12 cellular contexts compared by ENCODE assay signal in genomic region chr15:89359471-89360293, GRCh38. TPM values are rescaled to one million over a fixed set of nuclear protein-coding genes. Genes with fewer than 3 reads are reported as not detected.
A peak's percentile ranks its signal among the peaks of the same experiment; 100 is the strongest.
DNase-seq lines count a peak whose midpoint lies in the region; ATAC-seq and TF ChIP-seq lines count a peak whose summit lies in the region.
"Had no signal": no experiment of that assay in that cellular context is flagged by ENCODE, and none has a peak within 500 bp of the region (broad histone marks: within the 10 kb centered on the region; RNA-seq: fewer than 3 reads in every experiment).

No MANE protein-coding gene starts in this region.

- CTCF ChIA-PET in activated B cell treated with CpG ODN at 0.5 μM for 24 hours (lab: Charles Lee) = interaction anchor here (0.9 to 5.9 kb wide), 33 partner anchors 7 to 201 kb away, joined by 3 to 99 read pairs (median 6); partner anchors contain the start of gene POLG

- H3K36me3 Mint-ChIP-seq in activated B cell treated with CpG ODN at 0.5 μM for 24 hours (ENCODE audit: low read depth) = no peaks in the 10 kb centered on the region
- H3K36me3 Mint-ChIP-seq in naive B cell = peaks cover 0 to 6% of the 10 kb centered on the region in 2 donors

- no peak for TF ChIP-seq EP300 in gastroesophageal sphincter (IDR thresholded peaks at IDR 0.05)

- no peaks in the 10 kb centered on the region for H3K36me3 ChIP-seq in BLaER1 treated with 17β-estradiol and CSF1 and Interleukin-3, amounts not matched to agents 10 nM and 100 nM
- H3K36me3 ChIP-seq in gastroesophageal sphincter = no peaks in the 10 kb centered on the region

- peaks cover 0 to 5% (median 0%) of the 10 kb centered on the region in 11 experiments; a peak in 2 of 22 replicates for H3K9me3 ChIP-seq in BLaER1 treated with 17β-estradiol and CSF1 and Interleukin-3, amounts not matched to agents 10 nM and 100 nM (replicated peaks in 1 of 11)
- H3K9me3 ChIP-seq in gastroesophageal sphincter = no peaks in the 10 kb centered on the region
- H3K9me3 ChIP-seq: body of pancreas had no signal

- peaks cover 64% of the 10 kb centered on the region for H3K27me3 Mint-ChIP-seq in activated B cell treated with CpG ODN at 0.5 μM for 24 hours
- H3K27me3 Mint-ChIP-seq in naive B cell = peaks cover 70 to 90% (median 83%) of the 10 kb centered on the region in 3 donors

- 0 to 3% methylated on average over 1 to 7 of the region's 32 CpGs for WGBS in gastroesophageal sphincter (ENCODE audit: low coverage in 1 of 2), 2 donors

- TF ChIP-seq CTCF in GM13977 (IDR thresholded peaks at IDR 0.05; ENCODE audit: extremely low read depth, insufficient read depth, missing control alignments) (no peak), activated B cell treated with CpG ODN at 0.5 μM for 24 hours (IDR thresholded peaks at IDR 0.05) (no peak), foreskin fibroblast (IDR thresholded peaks at IDR 0.05; ENCODE audit: low read depth, low read length) (no peak), gastroesophageal sphincter (IDR thresholded peaks at IDR 0.05) (no peak)

- H3K4me1 ChIP-seq in BLaER1 treated with 17β-estradiol and CSF1 and Interleukin-3, amounts not matched to agents 10 nM and 100 nM = peaks cover 0 to 34% (median 9%) of the 10 kb centered on the region in 10 experiments; a peak in 11 of 20 replicates
- H3K4me1 ChIP-seq in gastroesophageal sphincter = peaks cover 0 to 34% (median 15%) of the 10 kb centered on the region in 3 donors
- H3K4me1 ChIP-seq: parathyroid adenoma had no signal

- TF ChIP-seq POLR2A in gastroesophageal sphincter (IDR thresholded peaks at IDR 0.05) = no peak

- H3K9me3 Mint-ChIP-seq in activated B cell treated with CpG ODN at 0.5 μM for 24 hours (no peaks in the 10 kb centered on the region), naive B cell (peaks cover 0 to 9% (median 0%) of the 10 kb centered on the region in 7 donors)

- H3K4me2 ChIP-seq in BLaER1 treated with 17β-estradiol and CSF1 and Interleukin-3, amounts not matched to agents 10 nM and 100 nM = peak overlapping the region; percentile 68 to 90 (median 75)

- H4K20me1 ChIP-seq in BLaER1 treated with 17β-estradiol and CSF1 and Interleukin-3, amounts not matched to agents 10 nM and 100 nM = peaks cover 0 to 71% (median 33%) of the 10 kb centered on the region in 11 experiments; a peak in 16 of 22 replicates

- H3K4me1 Mint-ChIP-seq in activated B cell treated with CpG ODN at 0.5 μM for 24 hours (peaks cover 11% of the 10 kb centered on the region), naive B cell (peaks cover 16 to 30% (median 21%) of the 10 kb centered on the region in 3 donors)

- H3K4me3 ChIP-seq in BLaER1 treated with 17β-estradiol and CSF1 and Interleukin-3, amounts not matched to agents 10 nM and 100 nM = peak overlapping the region in 5 of 10 experiments; percentile 54 to 69 (median 58); a peak in 5 of 20 replicates
- no peak overlapping the region for H3K4me3 ChIP-seq in foreskin fibroblast (ENCODE audit: low read depth in 1 of 2, low read length in 2 of 2)
- H3K4me3 ChIP-seq in gastroesophageal sphincter = peak overlapping the region in 1 of 2 donors; percentile 51
- H3K4me3 ChIP-seq: body of pancreas, lung had no signal

- DNase-seq in GM13977 (ENCODE audit: low spot score) = peak; percentile 45
- DNase-seq in activated B cell treated with CpG ODN at 0.5 μM for 24 hours = no peak
- DNase-seq in naive B cell = no peak
- DNase-seq in COLO668 (lab: John Stamatoyannopoulos, UW; ENCODE audit: unreplicated experiment) = no peak
- DNase-seq in GM03348 (ENCODE audit: low spot score) = no peak
- DNase-seq in foreskin fibroblast = no peak
- DNase-seq: activated CD8-positive, alpha-beta memory T cell treated with anti-CD3 and anti-CD28 coated beads, Interleukin-2, amount 50 U/mL, for 48 hours had no signal

- POLR2A ChIA-PET in activated B cell treated with CpG ODN at 0.5 μM for 24 hours (lab: Charles Lee) = interaction anchor here (1.7 kb wide), 1 partner anchor 25 kb away, joined by 13 read pairs; the partner anchor contains the start of gene POLG

- peaks cover 72 to 95% (median 83%) of the 10 kb centered on the region in 11 experiments for H3K27me3 ChIP-seq in BLaER1 treated with 17β-estradiol and CSF1 and Interleukin-3, amounts not matched to agents 10 nM and 100 nM
- H3K27me3 ChIP-seq in gastroesophageal sphincter = peaks cover 99% of the 10 kb centered on the region

- no peak overlapping the region for H3K27ac Mint-ChIP-seq in activated B cell treated with CpG ODN at 0.5 μM for 24 hours
- H3K27ac Mint-ChIP-seq in naive B cell = peak overlapping the region in 3 of 6 donors; percentile 23 to 83 (median 57)

- H3K4me3 Mint-ChIP-seq in activated B cell treated with CpG ODN at 0.5 μM for 24 hours = peak overlapping the region; percentile 48
- H3K4me3 Mint-ChIP-seq in naive B cell = peak overlapping the region; percentile 42 to 86 (median 76)

- in situ Hi-C loops in GM13977 (cut with MboI; ENCODE audit: low pct_unique_long_range_greater_than_20kb, low sequenced_read_pairs, unreplicated experiment) = no loop called here

- intact Hi-C loops in activated B cell treated with CpG ODN at 0.5 μM for 24 hours (cut with micrococcal nuclease) = no loop called here

- no peak overlapping the region for H3K27ac ChIP-seq in BLaER1 treated with 17β-estradiol and CSF1 and Interleukin-3, amounts not matched to agents 10 nM and 100 nM
- H3K27ac ChIP-seq in gastroesophageal sphincter = no peak overlapping the region
- H3K27ac ChIP-seq: body of pancreas, parathyroid adenoma had no signal

- ATAC-seq in activated B cell treated with CpG ODN at 0.5 μM for 24 hours (ENCODE audit: low read depth) = no peak
- ATAC-seq in naive B cell (ENCODE audit: low read depth in 2 of 2) = no peak
- ATAC-seq in gastroesophageal sphincter = no peak

- no peak overlapping the region for H3K9ac ChIP-seq in BLaER1 treated with 17β-estradiol and CSF1 and Interleukin-3, amounts not matched to agents 10 nM and 100 nM
- H3K9ac ChIP-seq: parathyroid adenoma had no signal

RNA-seq across cellular contexts. Expression of gene POLG, which starts 25.1 kb away (rescaled TPM):
- 116 and 144 TPM in 2 replicates for total RNA-seq in activated B cell treated with CpG ODN at 0.5 μM for 24 hours
- 10 to 100 TPM; 23.7 to 61.3 (median 28.5) TPM for polyA plus RNA-seq in naive B cell (ENCODE audit: low read depth in 6 of 6)
- 10 to 100 TPM; 40.5 to 57.3 (median 49.2) TPM for total RNA-seq in gastroesophageal sphincter
